11 cellular contexts compared by ENCODE assay signal in the genomic region with DNA sequence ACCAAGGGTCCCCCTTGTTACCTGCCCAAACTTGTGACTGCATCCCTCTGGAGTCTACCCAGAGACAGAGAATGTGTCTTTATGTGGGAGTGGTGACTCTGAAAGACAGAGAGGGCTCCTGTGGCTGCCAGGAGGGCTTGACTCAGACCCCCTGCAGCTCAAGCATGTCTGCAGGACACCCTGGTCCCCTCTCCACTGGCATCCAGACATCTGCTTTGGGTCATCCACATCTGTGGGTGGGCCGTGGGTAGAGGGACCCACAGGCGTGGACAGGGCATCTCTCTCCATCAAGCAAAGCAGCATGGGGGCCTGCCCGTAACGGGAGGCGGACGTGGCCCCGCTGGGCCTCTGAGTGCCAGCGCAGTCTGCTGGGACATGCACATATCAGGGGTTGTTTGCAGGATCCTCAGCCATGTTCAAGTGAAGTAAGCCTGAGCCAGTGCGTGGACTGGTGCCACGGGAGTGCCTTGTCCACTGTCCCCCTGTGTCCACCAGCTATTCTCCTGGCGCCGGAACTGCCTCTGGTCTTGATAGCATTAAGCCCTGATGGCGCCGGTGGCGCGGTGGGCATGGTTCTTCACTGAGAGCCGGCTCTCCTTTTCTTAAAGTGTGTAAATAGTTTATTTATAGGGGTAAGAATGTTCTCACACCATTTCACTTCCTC. TPM values are rescaled to one million over a fixed set of nuclear protein-coding genes. Genes with fewer than 3 reads are reported as not detected.
DNase-seq lines count a peak whose midpoint lies in the region; ATAC-seq and TF ChIP-seq lines count a peak whose summit lies in the region.
"Had no signal": no experiment of that assay in that cellular context is flagged by ENCODE, and none has a peak within 500 bp of the region (broad histone marks: within the 10 kb centered on the region; RNA-seq: fewer than 3 reads in every experiment).

No MANE protein-coding gene starts in this region.

- peaks cover 15% of the 10 kb centered on the region for H3K36me3 ChIP-seq in A673 (ENCODE audit: insufficient read depth, low read length, poor library complexity, severe bottlenecking)

- no peak for TF ChIP-seq CTCF in CD4-positive, alpha-beta T cell (IDR thresholded peaks at IDR 0.05)
- TF ChIP-seq CTCF in nephron progenitor cell (IDR thresholded peaks at IDR 0.05) = no peak
- no peak for TF ChIP-seq CTCF in GM13977 (IDR thresholded peaks at IDR 0.05; ENCODE audit: extremely low read depth, insufficient read depth, missing control alignments)
- TF ChIP-seq CTCF in A673 (conservative IDR thresholded peaks at IDR 0.05; ENCODE audit: low read depth, low read length) = no peak

- H3K9me3 Mint-ChIP-seq in CD4-positive, alpha-beta T cell = no peaks in the 10 kb centered on the region
- H3K9me3 Mint-ChIP-seq in activated T-helper 17 cell treated with anti-CD3 and anti-CD28 coated beads, Interleukin-2, amount 50 U/mL, for 72 hours = no peaks in the 10 kb centered on the region
- H3K9me3 Mint-ChIP-seq in nephron progenitor cell = no peaks in the 10 kb centered on the region

- ATAC-seq in CD4-positive, alpha-beta T cell (ENCODE audit: poor library complexity) = no peak
- ATAC-seq in GM21447 (IDR thresholded peaks at IDR 0.05; ENCODE audit: unreplicated experiment) = peak; percentile 46
- ATAC-seq in activated T-helper 17 cell treated with anti-CD3 and anti-CD28 coated beads, Interleukin-2, amount 50 U/mL, for 72 hours (replicated peaks) = no peak

- in situ Hi-C loops in GM13977 (cut with MboI; ENCODE audit: low pct_unique_long_range_greater_than_20kb, low sequenced_read_pairs, unreplicated experiment) = no loop called here

- H3K36me3 Mint-ChIP-seq in CD4-positive, alpha-beta T cell (ENCODE audit: low read depth) = peaks cover 77% of the 10 kb centered on the region
- H3K36me3 Mint-ChIP-seq in activated T-helper 17 cell treated with anti-CD3 and anti-CD28 coated beads, Interleukin-2, amount 50 U/mL, for 72 hours (ENCODE audit: low read depth) = peaks cover 87% of the 10 kb centered on the region
- H3K36me3 Mint-ChIP-seq in nephron progenitor cell (ENCODE audit: low read depth) = peaks cover 51% of the 10 kb centered on the region

- BruUV-seq in A673 (replicated peaks; lab: Mats Ljungman, UMichigan) = no TSS peak

- H3K27me3 ChIP-seq in CD4-positive, alpha-beta T cell (ENCODE audit: control insufficient read depth, insufficient read depth, low read length) = no peaks in the 10 kb centered on the region
- no peaks in the 10 kb centered on the region for H3K27me3 ChIP-seq in A673 (replicated peaks; ENCODE audit: insufficient read depth, low read depth, low read length, poor library complexity)
- H3K27me3 ChIP-seq: SJSA1 had no signal

- H3K4me3 Mint-ChIP-seq in CD4-positive, alpha-beta T cell = no peak overlapping the region
- no peak overlapping the region for H3K4me3 Mint-ChIP-seq in activated T-helper 17 cell treated with anti-CD3 and anti-CD28 coated beads, Interleukin-2, amount 50 U/mL, for 72 hours
- no peak overlapping the region for H3K4me3 Mint-ChIP-seq in nephron progenitor cell

- no peaks in the 10 kb centered on the region for H3K4me1 ChIP-seq in A673 (ENCODE audit: insufficient read depth, low read length, poor library complexity, severe bottlenecking)
- H3K4me1 ChIP-seq: SJSA1 had no signal

- no peak overlapping the region for H3K27ac ChIP-seq in CD4-positive, alpha-beta T cell (ENCODE audit: low read depth, low read length)
- H3K27ac ChIP-seq in A673 (ENCODE audit: low read depth, low read length, poor library complexity, severe bottlenecking) = no peak overlapping the region
- H3K27ac ChIP-seq: SJSA1 had no signal

- H3K27me3 Mint-ChIP-seq in CD4-positive, alpha-beta T cell = no peaks in the 10 kb centered on the region
- no peaks in the 10 kb centered on the region for H3K27me3 Mint-ChIP-seq in activated T-helper 17 cell treated with anti-CD3 and anti-CD28 coated beads, Interleukin-2, amount 50 U/mL, for 72 hours
- no peaks in the 10 kb centered on the region for H3K27me3 Mint-ChIP-seq in nephron progenitor cell (ENCODE audit: low read depth, poor library complexity)

- H3K9me3 ChIP-seq in CD4-positive, alpha-beta T cell (ENCODE audit: control insufficient read depth, low read length) = no peaks in the 10 kb centered on the region
- H3K9me3 ChIP-seq in A673 (ENCODE audit: low read depth, low read length, poor library complexity, severe bottlenecking) = no peaks in the 10 kb centered on the region
- H3K9me3 ChIP-seq: SJSA1 had no signal

- DNase-seq in CD4-positive, alpha-beta T cell = no peak
- DNase-seq in nephron progenitor cell (no peak), C1 segment of cervical spinal cord (lab: John Stamatoyannopoulos, UW) (no peak), GM13977 (ENCODE audit: low spot score) (no peak), NCI-H345 treated with DMSO at 0.1 percent for 48 hours (lab: John Stamatoyannopoulos, UW; ENCODE audit: unreplicated experiment) (no peak), A673 (ENCODE audit: low spot score) (no peak)
- DNase-seq: foreskin melanocyte; stimulated activated CD4-positive, alpha-beta T cell treated with anti-CD3 and anti-CD28 coated beads, Interleukin-15, amount 100 ng/mL, for 24 hours had no signal

- CTCF ChIA-PET in CD4-positive, alpha-beta T cell (lab: Charles Lee) = interaction anchor here (0.8 to 3.9 kb wide), 3 partner anchors 13 to 140 kb away, joined by 4 to 11 read pairs (median 5); no protein-coding TSS in a partner anchor
- CTCF ChIA-PET in A673 (lab: Charles Lee) = no interaction called here

- no peak overlapping the region for H3K4me3 ChIP-seq in A673 (ENCODE audit: low read depth, low read length, poor library complexity, severe bottlenecking)
- H3K4me3 ChIP-seq: SJSA1 had no signal

- H3K4me1 Mint-ChIP-seq in CD4-positive, alpha-beta T cell (ENCODE audit: low read depth) = peaks cover 13% of the 10 kb centered on the region
- H3K4me1 Mint-ChIP-seq in activated T-helper 17 cell treated with anti-CD3 and anti-CD28 coated beads, Interleukin-2, amount 50 U/mL, for 72 hours = peaks cover 18% of the 10 kb centered on the region
- H3K4me1 Mint-ChIP-seq in nephron progenitor cell = peaks cover 37% of the 10 kb centered on the region

- peak overlapping the region; percentile 57 for H3K27ac Mint-ChIP-seq in CD4-positive, alpha-beta T cell
- peak overlapping the region; percentile 86 for H3K27ac Mint-ChIP-seq in activated T-helper 17 cell treated with anti-CD3 and anti-CD28 coated beads, Interleukin-2, amount 50 U/mL, for 72 hours
- peak overlapping the region; percentile 71 for H3K27ac Mint-ChIP-seq in nephron progenitor cell

- POLR2A ChIA-PET in CD4-positive, alpha-beta T cell (lab: Charles Lee) = no interaction called here
- POLR2A ChIA-PET in A673 (lab: Charles Lee; ENCODE audit: low non-redundant PET) = no interaction called here

- intact Hi-C loops in CD4-positive, alpha-beta T cell (cut with DNase I, micrococcal nuclease) = no loop called here
- intact Hi-C loops in A673 (cut with micrococcal nuclease; ENCODE audit: unreplicated experiment) = no loop called here

RNA-seq across cellular contexts. Expression of a gene that starts 19.4 kb away (rescaled TPM):
- under 1 TPM; 0.16 to 0.31 TPM for total RNA-seq in CD4-positive, alpha-beta T cell
- under 1 TPM; 0.11 to 0.32 TPM for total RNA-seq in activated T-helper 17 cell treated with anti-CD3 and anti-CD28 coated beads, Interleukin-2, amount 50 U/mL, for 72 hours
- 0.07 and 0.19 TPM in 2 replicates for total RNA-seq in A673 (2021)
